In genomic region chr4:27081675-27082579, GRCh38 we compare ENCODE assay signal across 16 cellular contexts.
DNase-seq lines count a peak whose midpoint lies in the region; ATAC-seq and TF ChIP-seq lines count a peak whose summit lies in the region.
"Had no signal": no experiment of that assay in that cellular context is flagged by ENCODE, and none has a peak within 500 bp of the region (broad histone marks: within the 10 kb centered on the region; RNA-seq: fewer than 3 reads in every experiment).

No MANE protein-coding gene starts in this region.

- H3K4me1 ChIP-seq in smooth muscle cell (ENCODE audit: low read depth) = peaks cover 17% of the 10 kb centered on the region

- H3K9me3 Mint-ChIP-seq in activated CD4-positive, alpha-beta T cell treated with anti-CD3 and anti-CD28 coated beads, Interleukin-2, amount 10 ng/mL, durations not matched to agents 24 days and 14 days = no peaks in the 10 kb centered on the region
- H3K9me3 Mint-ChIP-seq: natural killer cell treated with Interleukin-12 subunit alpha and Interleukin-12 subunit beta and Interleukin-15 and Interleukin-18, amount 100 ng/mL, for 72 hours had no signal

- H3K4me2 ChIP-seq in smooth muscle cell = no peak overlapping the region
- H3K4me2 ChIP-seq: KMS-11 had no signal

- no peaks in the 10 kb centered on the region for H3K36me3 ChIP-seq in smooth muscle cell (ENCODE audit: low read depth)
- H3K36me3 ChIP-seq: tibial nerve had no signal

- H3K9ac ChIP-seq in smooth muscle cell (ENCODE audit: low read depth) = no peak overlapping the region
- H3K9ac ChIP-seq: KMS-11 had no signal

- H3K4me3 ChIP-seq in smooth muscle cell = no peak overlapping the region
- H3K4me3 ChIP-seq: tibial nerve had no signal

- no peaks in the 10 kb centered on the region for H3K4me1 Mint-ChIP-seq in activated CD4-positive, alpha-beta T cell treated with anti-CD3 and anti-CD28 coated beads, Interleukin-2, amount 10 ng/mL, durations not matched to agents 24 days and 14 days

- no peak overlapping the region for H3K27ac Mint-ChIP-seq in activated CD4-positive, alpha-beta T cell treated with anti-CD3 and anti-CD28 coated beads, Interleukin-2, amount 10 ng/mL, durations not matched to agents 24 days and 14 days
- H3K27ac Mint-ChIP-seq: natural killer cell treated with Interleukin-12 subunit alpha and Interleukin-12 subunit beta and Interleukin-15 and Interleukin-18, amount 100 ng/mL, for 72 hours had no signal

- H3K27me3 Mint-ChIP-seq in activated CD4-positive, alpha-beta T cell treated with anti-CD3 and anti-CD28 coated beads, Interleukin-2, amount 10 ng/mL, durations not matched to agents 24 days and 14 days = peaks cover 36% of the 10 kb centered on the region

- H3K27ac ChIP-seq in smooth muscle cell (ENCODE audit: low read depth) = no peak overlapping the region
- H3K27ac ChIP-seq: KMS-11, tibial nerve had no signal

- no peak for TF ChIP-seq CTCF in smooth muscle cell (IDR thresholded peaks at IDR 0.05; ENCODE audit: borderline replicate concordance, insufficient read depth, poor library complexity, severe bottlenecking)

- H3F3A ChIP-seq in smooth muscle cell (ENCODE audit: low read depth) = peaks cover 5% of the 10 kb centered on the region

- peak; percentile 9 for DNase-seq in MV-4-11 (lab: John Stamatoyannopoulos, UW)
- no peak for DNase-seq in smooth muscle cell (lab: John Stamatoyannopoulos, UW; ENCODE audit: unreplicated experiment)
- no peak for DNase-seq in NCI-H82 (lab: John Stamatoyannopoulos, UW)
- no peak for DNase-seq in NCI-H226
- DNase-seq in activated CD4-positive, alpha-beta T cell treated with anti-CD3 and anti-CD28 coated beads, Interleukin-2, amount 10 ng/mL, durations not matched to agents 24 days and 14 days = no peak
- DNase-seq: amniotic stem cell, DMS79, left cardiac atrium, NCI-H2171 had no signal

- H2AFZ ChIP-seq in smooth muscle cell (ENCODE audit: low read depth) = no peak overlapping the region

- H3K27me3 ChIP-seq in smooth muscle cell (ENCODE audit: low read depth) = peaks cover 3% of the 10 kb centered on the region

- no peaks in the 10 kb centered on the region for H4K20me1 ChIP-seq in smooth muscle cell (ENCODE audit: low read depth)

- 80% methylated on average over 6 of the region's 6 CpGs for WGBS in smooth muscle cell (ENCODE audit: low lambda C conversion rate)

- no peaks in the 10 kb centered on the region for H3K9me3 ChIP-seq in smooth muscle cell (replicated peaks; ENCODE audit: low read depth)

- intact Hi-C loops in activated CD4-positive, alpha-beta T cell treated with anti-CD3 and anti-CD28 coated beads, Interleukin-2, amount 10 ng/mL, durations not matched to agents 24 days and 14 days (cut with micrococcal nuclease) = no loop called here

- H3K4me3 Mint-ChIP-seq in activated CD4-positive, alpha-beta T cell treated with anti-CD3 and anti-CD28 coated beads, Interleukin-2, amount 10 ng/mL, durations not matched to agents 24 days and 14 days = no peak overlapping the region
- H3K4me3 Mint-ChIP-seq: natural killer cell treated with Interleukin-12 subunit alpha and Interleukin-12 subunit beta and Interleukin-15 and Interleukin-18, amount 100 ng/mL, for 72 hours had no signal

- no peaks in the 10 kb centered on the region for H3K36me3 Mint-ChIP-seq in activated CD4-positive, alpha-beta T cell treated with anti-CD3 and anti-CD28 coated beads, Interleukin-2, amount 10 ng/mL, durations not matched to agents 24 days and 14 days (ENCODE audit: low read depth)
- H3K36me3 Mint-ChIP-seq: natural killer cell treated with Interleukin-12 subunit alpha and Interleukin-12 subunit beta and Interleukin-15 and Interleukin-18, amount 100 ng/mL, for 72 hours had no signal

- peak; percentile 71 for ATAC-seq in GM18498 (IDR thresholded peaks at IDR 0.05; ENCODE audit: unreplicated experiment)
- peak; percentile 67 for ATAC-seq in GM19452 (IDR thresholded peaks at IDR 0.05; ENCODE audit: unreplicated experiment)
- peak; percentile 58 for ATAC-seq in HG02938 (IDR thresholded peaks at IDR 0.05; ENCODE audit: unreplicated experiment)
- ATAC-seq: left cardiac atrium; natural killer cell treated with Interleukin-12 subunit alpha and Interleukin-12 subunit beta and Interleukin-15 and Interleukin-18, amount 100 ng/mL, for 72 hours; Panc1 had no signal

- no peaks in the 10 kb centered on the region for H3K79me2 ChIP-seq in smooth muscle cell (ENCODE audit: low read depth)
